In the genomic region with DNA sequence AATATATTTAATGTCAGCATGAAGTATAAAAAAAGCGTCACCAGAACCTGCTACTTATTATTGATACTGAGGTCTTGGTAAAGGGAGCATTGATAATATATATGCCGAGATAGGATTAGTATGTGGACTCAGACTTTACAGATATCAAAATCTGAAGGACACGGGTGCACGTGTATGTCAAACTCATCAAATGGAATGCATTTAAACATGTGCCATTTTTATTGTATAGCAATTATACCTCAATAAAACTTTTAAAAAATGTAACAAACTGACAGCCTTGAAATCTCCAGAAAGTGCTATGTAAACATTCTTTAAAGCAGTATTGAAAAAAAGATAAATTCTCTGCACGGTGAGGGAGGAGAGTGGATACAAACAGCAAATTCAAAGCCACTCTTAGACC, we compare ENCODE assay signal across 8 cellular contexts.
DNase-seq lines count a peak whose midpoint lies in the region; ATAC-seq, FAIRE-seq and TF ChIP-seq lines count a peak whose summit lies in the region.

No MANE protein-coding gene starts in this region.

- H3K9me3 Mint-ChIP-seq in activated CD4-positive, alpha-beta T cell treated with anti-CD3 and anti-CD28 coated beads, Interleukin-2, amount 10 ng/mL, durations not matched to agents 7 days and 5 days, result no peaks in the 10 kb centered on the region
- H3K9me3 Mint-ChIP-seq in activated naive CD8-positive, alpha-beta T cell treated with anti-CD3 and anti-CD28 coated beads for 36 hours, result no peaks in the 10 kb centered on the region

- TF ChIP-seq CTCF in HepG2 (CRISPR knock-in tag; IDR thresholded peaks at IDR 0.05) (no peak), thoracic aorta (IDR thresholded peaks at IDR 0.05) (no peak)

- H3K36me3 Mint-ChIP-seq in activated CD4-positive, alpha-beta T cell treated with anti-CD3 and anti-CD28 coated beads, Interleukin-2, amount 10 ng/mL, durations not matched to agents 7 days and 5 days (ENCODE audit: low read depth), result no peaks in the 10 kb centered on the region
- no peaks in the 10 kb centered on the region for H3K36me3 Mint-ChIP-seq in activated naive CD8-positive, alpha-beta T cell treated with anti-CD3 and anti-CD28 coated beads for 36 hours

- intact Hi-C loops in HepG2 (cut with micrococcal nuclease; ENCODE audit: unreplicated experiment), result no loop called here

- H3K36me3 ChIP-seq in HepG2 (replicated peaks in 1 of 2; ENCODE audit: control insufficient read depth in 1 of 2, insufficient read depth in 2 of 2, low read length in 2 of 2), result no peaks in the 10 kb centered on the region
- H3K36me3 ChIP-seq in thoracic aorta, result no peaks in the 10 kb centered on the region

- H3K4me1 ChIP-seq in HepG2 (ENCODE audit: insufficient read depth, low read length) (peaks cover 42% of the 10 kb centered on the region), thoracic aorta (ENCODE audit: control insufficient read depth in 1 of 2, low read depth in 2 of 2) (peaks cover 2 to 5% of the 10 kb centered on the region in 2 donors)

- H3K4me1 Mint-ChIP-seq in activated CD4-positive, alpha-beta T cell treated with anti-CD3 and anti-CD28 coated beads, Interleukin-2, amount 10 ng/mL, durations not matched to agents 7 days and 5 days, result peaks cover 28% of the 10 kb centered on the region
- H3K4me1 Mint-ChIP-seq in activated naive CD8-positive, alpha-beta T cell treated with anti-CD3 and anti-CD28 coated beads for 36 hours, result peaks cover 14% of the 10 kb centered on the region

- in situ Hi-C loops in HepG2 (cut with HindIII; ENCODE audit: extremely low pct_ligation_motif_present, low pct_unique_long_range_greater_than_20kb), result no loop called here

- no peak for DNase-seq in activated CD4-positive, alpha-beta T cell treated with anti-CD3 and anti-CD28 coated beads, Interleukin-2, amount 10 ng/mL, durations not matched to agents 7 days and 5 days
- no peak for DNase-seq in activated CD4-positive, alpha-beta T cell treated with anti-CD3 and anti-CD28 coated beads, Interleukin-2, amount 50 U/mL, for 1 hour
- no peak for DNase-seq in activated naive CD8-positive, alpha-beta T cell treated with anti-CD3 and anti-CD28 coated beads for 36 hours
- DNase-seq in HepG2 (ENCODE audit: low spot score) (no peak), thoracic aorta (ENCODE audit: low spot score) (no peak), middle frontal gyrus (ENCODE audit: extremely low spot score, low spot score) (no peak), amygdala (lab: John Stamatoyannopoulos, UW) (no peak), NCI-H2196 treated with DMSO at 0.1 percent for 48 hours (lab: John Stamatoyannopoulos, UW; ENCODE audit: unreplicated experiment) (no peak)

- no peaks in the 10 kb centered on the region for H3K9me3 ChIP-seq in HepG2 (ENCODE audit: low read length)
- no peaks in the 10 kb centered on the region for H3K9me3 ChIP-seq in thoracic aorta

- H3K4me2 ChIP-seq in HepG2 (ENCODE audit: low read depth, low read length), result peak overlapping the region; percentile 93

- no peak for TF ChIP-seq POLR2A in HepG2 (IDR thresholded peaks at IDR 0.05; ENCODE audit: insufficient read depth in 1 of 2, low read depth in 2 of 2, low read length in 2 of 2)

- TF ChIP-seq RAD21 in HepG2 (CRISPR knock-in tag; IDR thresholded peaks at IDR 0.05), result no peak

- H3K4me3 ChIP-seq in HepG2 (replicated peaks in 1 of 3; ENCODE audit: insufficient read depth in 1 of 3, low read depth in 2 of 3, low read length in 3 of 3), result peak overlapping the region; percentile 91 to 95 (median 93)
- peak overlapping the region; percentile 91 for H3K4me3 ChIP-seq in thoracic aorta

- FAIRE-seq in HepG2 (lab: Jason Lieb, UNC), result no peak

- H2AFZ ChIP-seq in HepG2 (ENCODE audit: low read length), result no peak overlapping the region

- H3K27ac ChIP-seq in HepG2 (ENCODE audit: extremely low read length, insufficient read depth, low read length), result peak overlapping the region; percentile 79
- H3K27ac ChIP-seq in thoracic aorta, result peak overlapping the region in 1 of 2 donors; percentile 84

- CTCF ChIA-PET in activated CD4-positive, alpha-beta T cell treated with anti-CD3 and anti-CD28 coated beads, Interleukin-2, amount 10 ng/mL, durations not matched to agents 7 days and 5 days (lab: Charles Lee), result no interaction called here
- CTCF ChIA-PET in HepG2 (lab: Yijun Ruan, JAX; ENCODE audit: low intra/inter-chr PET ratio, low total read pairs), result no interaction called here

- H3K79me2 ChIP-seq in HepG2 (ENCODE audit: insufficient read depth, low read length), result peaks cover 43% of the 10 kb centered on the region

- POLR2A ChIA-PET in activated CD4-positive, alpha-beta T cell treated with anti-CD3 and anti-CD28 coated beads, Interleukin-2, amount 10 ng/mL, durations not matched to agents 7 days and 5 days (lab: Charles Lee), result no interaction called here
- POLR2A ChIA-PET in HepG2 (lab: Yijun Ruan, JAX), result no interaction called here

- TF ChIP-seq EP300 in HepG2 (IDR thresholded peaks at IDR 0.05; ENCODE audit: low read depth in 2 of 2, low read length in 2 of 2) (no peak), HepG2 (CRISPR knock-in tag; IDR thresholded peaks at IDR 0.05; ENCODE audit: borderline replicate concordance) (no peak)

- no peaks in the 10 kb centered on the region for H3K27me3 Mint-ChIP-seq in activated CD4-positive, alpha-beta T cell treated with anti-CD3 and anti-CD28 coated beads, Interleukin-2, amount 10 ng/mL, durations not matched to agents 7 days and 5 days
- no peaks in the 10 kb centered on the region for H3K27me3 Mint-ChIP-seq in activated naive CD8-positive, alpha-beta T cell treated with anti-CD3 and anti-CD28 coated beads for 36 hours

- H3K9ac ChIP-seq in HepG2 (ENCODE audit: insufficient read depth, low read depth, low read length), result peak overlapping the region; percentile 77

- peak overlapping the region; percentile 97 for H3K4me3 Mint-ChIP-seq in activated CD4-positive, alpha-beta T cell treated with anti-CD3 and anti-CD28 coated beads, Interleukin-2, amount 10 ng/mL, durations not matched to agents 7 days and 5 days
- H3K4me3 Mint-ChIP-seq in activated naive CD8-positive, alpha-beta T cell treated with anti-CD3 and anti-CD28 coated beads for 36 hours, result peak overlapping the region; percentile 95

- 9% methylated on average over 5 of the region's 5 CpGs for WGBS in HepG2 (ENCODE audit: low lambda C conversion rate)

- H3K27me3 ChIP-seq in HepG2 (ENCODE audit: control insufficient read depth in 1 of 2, insufficient read depth in 2 of 2, low read length in 2 of 2), result no peaks in the 10 kb centered on the region
- H3K27me3 ChIP-seq in thoracic aorta (replicated peaks; ENCODE audit: insufficient read depth), result no peaks in the 10 kb centered on the region

- peak overlapping the region; percentile 97 for H3K27ac Mint-ChIP-seq in activated CD4-positive, alpha-beta T cell treated with anti-CD3 and anti-CD28 coated beads, Interleukin-2, amount 10 ng/mL, durations not matched to agents 7 days and 5 days
- H3K27ac Mint-ChIP-seq in activated naive CD8-positive, alpha-beta T cell treated with anti-CD3 and anti-CD28 coated beads for 36 hours, result peak overlapping the region; percentile 95

- ATAC-seq in HepG2 (no peak), thoracic aorta (ENCODE audit: insufficient number of reproducible peaks, low FRiP score, low read depth) (no peak)

- BruUV-seq in HepG2 (replicated peaks; lab: Mats Ljungman, UMichigan), result no TSS peak

- H4K20me1 ChIP-seq in HepG2 (ENCODE audit: insufficient read depth, low read length), result no peaks in the 10 kb centered on the region

TF ChIP-seq in HepG2, 621 proteins besides CTCF, POLR2A, EP300 and RAD21 (continues in another document):
- TF ChIP-seq GABPA (IDR thresholded peaks at IDR 0.05; ENCODE audit: low read depth, low read length), result no peak
- TF ChIP-seq GABPA (CRISPR knock-in tag; IDR thresholded peaks at IDR 0.05; ENCODE audit: low read depth), result 0 out of 2 replicates have a peak, but pooled peaks have one; percentile 16
- TF ChIP-seq, protein P1, sequence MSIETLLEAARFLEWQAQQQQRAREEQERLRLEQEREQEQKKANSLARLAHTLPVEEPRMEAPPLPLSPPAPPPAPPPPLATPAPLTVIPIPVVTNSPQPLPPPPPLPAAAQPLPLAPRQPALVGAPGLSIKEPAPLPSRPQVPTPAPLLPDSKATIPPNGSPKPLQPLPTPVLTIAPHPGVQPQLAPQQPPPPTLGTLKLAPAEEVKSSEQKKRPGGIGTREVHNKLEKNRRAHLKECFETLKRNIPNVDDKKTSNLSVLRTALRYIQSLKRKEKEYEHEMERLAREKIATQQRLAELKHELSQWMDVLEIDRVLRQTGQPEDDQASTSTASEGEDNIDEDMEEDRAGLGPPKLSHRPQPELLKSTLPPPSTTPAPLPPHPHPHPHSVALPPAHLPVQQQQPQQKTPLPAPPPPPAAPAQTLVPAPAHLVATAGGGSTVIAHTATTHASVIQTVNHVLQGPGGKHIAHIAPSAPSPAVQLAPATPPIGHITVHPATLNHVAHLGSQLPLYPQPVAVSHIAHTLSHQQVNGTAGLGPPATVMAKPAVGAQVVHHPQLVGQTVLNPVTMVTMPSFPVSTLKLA (IDR thresholded peaks at IDR 0.05), result peak; percentile 48; the same call in 1 of the 2 replicates
- no peak for TF ChIP-seq ZNF501 (CRISPR knock-in tag; IDR thresholded peaks at IDR 0.05)
- no peak for TF ChIP-seq E2F2 (CRISPR knock-in tag; IDR thresholded peaks at IDR 0.05; ENCODE audit: borderline replicate concordance)
- TF ChIP-seq GFI1 (CRISPR knock-in tag; IDR thresholded peaks at IDR 0.05; ENCODE audit: borderline replicate concordance), result no peak
